In genomic region chr3:53845103-53845880, GRCh38 we compare ENCODE assay signal across 8 cellular contexts. TPM values are rescaled to one million over a fixed set of nuclear protein-coding genes. Genes with fewer than 3 reads are reported as not detected.
DNase-seq lines count a peak whose midpoint lies in the region; ATAC-seq and TF ChIP-seq lines count a peak whose summit lies in the region.

No MANE protein-coding gene starts in this region.

- no peaks in the 10 kb centered on the region for H3K9me3 Mint-ChIP-seq in Caco-2 (ENCODE audit: unreplicated experiment)
- no peaks in the 10 kb centered on the region for H3K9me3 Mint-ChIP-seq in dendritic cell treated with granulocyte-macrophage colony-stimulating factor and Interleukin-4, amounts not matched to agents 40 ng/mL and 50 ng/mL, for 4 days

- H3K27me3 Mint-ChIP-seq in Caco-2 (ENCODE audit: insufficient read depth, unreplicated experiment) = no peaks in the 10 kb centered on the region
- peaks cover 81% of the 10 kb centered on the region for H3K27me3 Mint-ChIP-seq in dendritic cell treated with granulocyte-macrophage colony-stimulating factor and Interleukin-4, amounts not matched to agents 40 ng/mL and 50 ng/mL, for 4 days

- POLR2A ChIA-PET in Caco-2 (lab: Charles Lee) = interaction anchor here (0.5 to 2.8 kb wide), 2 partner anchors 19 to 46 kb away, joined by 4 to 14 read pairs; partner anchors contain the start of gene SELENOK

- intact Hi-C loops in Caco-2 (cut with micrococcal nuclease; ENCODE audit: unreplicated experiment) (loop anchor here (5.0 to 10.0 kb wide), 2 partner anchors 47 to 120 kb away; partner anchors contain the start of gene SELENOK), left lung (cut with DNase I) (no loop called here), stomach (cut with DNase I; ENCODE audit: low total_unique reads) (no loop called here)
- intact Hi-C loops in dendritic cell treated with granulocyte-macrophage colony-stimulating factor and Interleukin-4, amounts not matched to agents 40 ng/mL and 50 ng/mL, for 4 days (cut with micrococcal nuclease) = no loop called here

- H3K27me3 ChIP-seq in Caco-2 (replicated peaks; ENCODE audit: control insufficient read depth, insufficient read depth, low read length) (no peaks in the 10 kb centered on the region), left lung (peaks cover 0 to 52% of the 10 kb centered on the region in 2 donors), stomach (peaks cover 0 to 43% (median 18%) of the 10 kb centered on the region in 3 donors)

- BruUV-seq in Caco-2 (replicated peaks; lab: Mats Ljungman, UMichigan) = no TSS peak

- H3K36me3 ChIP-seq in Caco-2 (ENCODE audit: control insufficient read depth, insufficient read depth, low read length) (no peaks in the 10 kb centered on the region), left lung (no peaks in the 10 kb centered on the region), stomach (no peaks in the 10 kb centered on the region)

- peaks cover 18% of the 10 kb centered on the region for H3K4me1 Mint-ChIP-seq in Caco-2 (ENCODE audit: low read depth, unreplicated experiment)
- peaks cover 33% of the 10 kb centered on the region for H3K4me1 Mint-ChIP-seq in dendritic cell treated with granulocyte-macrophage colony-stimulating factor and Interleukin-4, amounts not matched to agents 40 ng/mL and 50 ng/mL, for 4 days (ENCODE audit: low read depth)

- peaks cover 8% of the 10 kb centered on the region for H3K36me3 Mint-ChIP-seq in Caco-2 (ENCODE audit: insufficient read depth, unreplicated experiment)
- H3K36me3 Mint-ChIP-seq in dendritic cell treated with granulocyte-macrophage colony-stimulating factor and Interleukin-4, amounts not matched to agents 40 ng/mL and 50 ng/mL, for 4 days (ENCODE audit: low read depth) = no peaks in the 10 kb centered on the region

- TF ChIP-seq CTCF in Caco-2 (IDR thresholded peaks at IDR 0.05; ENCODE audit: insufficient read depth in 1 of 2, low read depth in 1 of 2, low read length in 1 of 2, severe bottlenecking in 1 of 2, unreplicated experiment in 1 of 2) (peak; percentile 25 to 45), left lung (IDR thresholded peaks at IDR 0.05) (no peak), stomach (IDR thresholded peaks at IDR 0.05) (peak in 2 of 7 experiments; percentile 11 to 19)

- H3K4me1 ChIP-seq in Caco-2 = peaks cover 32% of the 10 kb centered on the region
- H3K4me1 ChIP-seq in left lung = peaks cover 0 to 24% of the 10 kb centered on the region in 2 donors
- peaks cover 28 to 59% (median 43%) of the 10 kb centered on the region in 4 donors for H3K4me1 ChIP-seq in stomach

- CTCF ChIA-PET in Caco-2 (lab: Charles Lee) = no interaction called here

- TF ChIP-seq POLR2A in stomach (IDR thresholded peaks at IDR 0.05) = no peak

- H3K27ac ChIP-seq in left lung (peak overlapping the region; percentile 18 to 39), stomach (peak overlapping the region; percentile 85 to 91 (median 87))

- ATAC-seq in GM21423 (IDR thresholded peaks at IDR 0.05; ENCODE audit: unreplicated experiment) (peak; percentile 15), left lung (peak; percentile 71)

- H3K9me3 ChIP-seq in Caco-2 (no peaks in the 10 kb centered on the region), left lung (no peaks in the 10 kb centered on the region), stomach (no peaks in the 10 kb centered on the region)

- WGBS in stomach, 5 donors = 10 to 25% (median 12%) methylated on average over 13 to 25 of the region's 25 CpGs

- TF ChIP-seq EP300 in stomach (IDR thresholded peaks at IDR 0.05) = no peak

- H3K4me3 ChIP-seq in Caco-2 (ENCODE audit: low read depth, low read length) (peak overlapping the region; percentile 81), left lung (peak overlapping the region; percentile 59 to 62), stomach (peak overlapping the region; percentile 66 to 82 (median 74))

- H3K27ac Mint-ChIP-seq in Caco-2 (ENCODE audit: unreplicated experiment) = peak overlapping the region; percentile 93
- H3K27ac Mint-ChIP-seq in dendritic cell treated with granulocyte-macrophage colony-stimulating factor and Interleukin-4, amounts not matched to agents 40 ng/mL and 50 ng/mL, for 4 days = peak overlapping the region; percentile 58

- DNase-seq in Caco-2 (peak; percentile 63 to 66), NCI-H526 (lab: John Stamatoyannopoulos, UW) (peak; percentile 20 to 76), left lung (peak in 1 of 2 donors; percentile 63), stomach (peak; percentile 71), SIG-M5 (lab: John Stamatoyannopoulos, UW) (no peak), NCI-H2029 treated with DMSO at 0.1 percent for 48 hours (lab: John Stamatoyannopoulos, UW) (no peak)

- peak overlapping the region; percentile 89 for H3K4me3 Mint-ChIP-seq in Caco-2 (ENCODE audit: unreplicated experiment)
- H3K4me3 Mint-ChIP-seq in dendritic cell treated with granulocyte-macrophage colony-stimulating factor and Interleukin-4, amounts not matched to agents 40 ng/mL and 50 ng/mL, for 4 days = peak overlapping the region; percentile 77

RNA-seq across cellular contexts. Expression of gene CHDH, which starts 0.9 kb away (rescaled TPM):
- total RNA-seq in Caco-2 (2022) (30.5 and 32.4 TPM in 2 replicates), left lung (10 to 100 TPM in 1 of 2 donors, 1 to 10 TPM in 1; 4.9 to 11.4 TPM), stomach (100 to 1,000 TPM in 1 of 5 donors, 10 to 100 TPM in 2, 1 to 10 TPM in 2; 8.2 to 385 (median 13.4) TPM)
- polyA plus RNA-seq in stomach = 1 to 10 TPM; 1.7 to 3.7 (median 3.4) TPM

RNA-seq across cellular contexts. Expression of gene IL17RB, which starts 1.1 kb away (rescaled TPM):
- total RNA-seq in Caco-2 (2022) (27.5 and 30.0 TPM in 2 replicates), left lung (1 to 10 TPM; 5.5 to 7.4 TPM), stomach (10 to 100 TPM in 1 of 5 donors, 1 to 10 TPM in 4; 2.5 to 34.2 (median 3.5) TPM)
- 1 to 10 TPM in 2 of 3 donors, under 1 TPM in 1; 0.61 to 4.5 (median 3.1) TPM for polyA plus RNA-seq in stomach

RNA-seq across cellular contexts. Expression of gene ACTR8, which starts 36.7 kb away (rescaled TPM):
- total RNA-seq in Caco-2 (2022) (34.4 and 35.2 TPM in 2 replicates), left lung (10 to 100 TPM; 26.1 to 31.7 TPM), stomach (100 to 1,000 TPM in 1 of 5 donors, 10 to 100 TPM in 4; 12.5 to 171 (median 25.5) TPM)
- 1 to 10 TPM; 6.7 to 9.6 (median 8.3) TPM for polyA plus RNA-seq in stomach

RNA-seq across cellular contexts. Expression of gene SELENOK, which starts 46.4 kb away (rescaled TPM):
- total RNA-seq in Caco-2 (2022) (51.5 and 56.6 TPM in 2 replicates), left lung (10 to 100 TPM; 34.7 to 45.8 TPM), stomach (100 to 1,000 TPM in 1 of 5 donors, 10 to 100 TPM in 4; 19.4 to 143 (median 53.1) TPM)
- polyA plus RNA-seq in stomach = 10 to 100 TPM; 83.1 to 92.9 (median 83.9) TPM

Comparison
In these comparisons a context has a peak if more than half of its experiments do, and no peak if none do; other contexts are left out.
1. DNase-seq: peak in Caco-2 (2 of 2), NCI-H526 (2 of 2) and stomach (single experiment); none in SIG-M5 (single experiment) and NCI-H2029 treated with DMSO at 0.1 percent for 48 hours (single experiment).
2. CTCF ChIP-seq: peak in Caco-2 (2 of 2); none in left lung (0 of 2).
3. Peak in every context shown above with its lines, with median percentiles within 50 percentile points of each other: H3K4me3 ChIP-seq.